9 cellular contexts compared by ENCODE assay signal in the genomic region with DNA sequence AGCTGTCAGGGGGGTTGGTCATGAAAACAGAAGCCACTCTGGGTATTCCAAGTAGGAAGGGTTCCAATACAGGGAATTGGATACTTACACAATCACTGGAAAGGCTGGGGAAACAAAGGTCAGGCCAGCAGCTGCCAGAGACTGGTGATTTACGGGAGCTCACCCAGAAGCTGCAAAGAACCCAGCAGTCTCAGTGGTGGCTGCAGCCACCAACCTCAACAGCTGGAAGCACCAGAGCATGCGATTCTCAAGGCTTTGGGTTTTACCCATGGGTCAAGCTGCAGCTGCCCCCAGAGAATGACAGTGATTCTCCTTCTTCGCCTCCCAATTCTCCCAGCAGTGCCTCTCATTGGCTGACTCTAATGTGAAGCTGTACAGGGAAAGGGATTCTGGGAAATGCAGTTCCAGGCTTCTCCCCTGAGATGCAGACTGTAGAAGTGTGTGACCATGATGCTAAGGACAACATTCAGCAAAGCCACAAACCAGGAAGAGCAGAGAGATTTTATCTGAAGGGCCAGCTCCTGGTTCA.
DNase-seq lines count a peak whose midpoint lies in the region; ATAC-seq, FAIRE-seq and TF ChIP-seq lines count a peak whose summit lies in the region.
"Had no signal": no experiment of that assay in that cellular context is flagged by ENCODE, and none has a peak within 500 bp of the region (broad histone marks: within the 10 kb centered on the region; RNA-seq: fewer than 3 reads in every experiment).

No MANE protein-coding gene starts in this region.

- no peak overlapping the region for H3K27ac Mint-ChIP-seq in effector memory CD8-positive, alpha-beta T cell
- H3K27ac Mint-ChIP-seq: activated naive CD4-positive, alpha-beta T cell treated with anti-CD3 and anti-CD28 coated beads, Interleukin-2, amount 50 U/mL, for 24 hours had no signal

- no peaks in the 10 kb centered on the region for H3K36me3 ChIP-seq in kidney (ENCODE audit: control insufficient read depth in 1 of 2, insufficient read depth in 2 of 2, low read length in 2 of 2)
- H3K36me3 ChIP-seq in effector memory CD4-positive, alpha-beta T cell (ENCODE audit: control insufficient read depth, insufficient read depth, low read length), result no peaks in the 10 kb centered on the region

- no peak for TF ChIP-seq POLR2A in GM18505 (IDR thresholded peaks at IDR 0.05; ENCODE audit: borderline replicate concordance, extremely low read depth, insufficient read depth, insufficient read length)

- peaks cover 6% of the 10 kb centered on the region for H3K36me3 Mint-ChIP-seq in effector memory CD8-positive, alpha-beta T cell (ENCODE audit: insufficient read depth)

- H3K9me3 ChIP-seq in kidney (ENCODE audit: control insufficient read depth in 1 of 2, low read length in 2 of 2), result peaks cover 0 to 12% of the 10 kb centered on the region in 2 donors
- peaks cover 3% of the 10 kb centered on the region for H3K9me3 ChIP-seq in effector memory CD4-positive, alpha-beta T cell (ENCODE audit: control insufficient read depth, low read length)

- intact Hi-C loops in kidney (cut with DNase I), result no loop called here

- H3K4me3 ChIP-seq in kidney (ENCODE audit: low read length in 2 of 2), result no peak overlapping the region
- H3K4me3 ChIP-seq in effector memory CD4-positive, alpha-beta T cell (ENCODE audit: insufficient read depth, low read depth, low read length, poor library complexity, severe bottlenecking), result no peak overlapping the region

- DNase-seq in kidney, result peak; percentile 87
- DNase-seq in activated CD4-positive, alpha-beta T cell treated with anti-CD3 and anti-CD28 coated beads for 4 hours, result no peak
- DNase-seq in stimulated activated CD4-positive, alpha-beta T cell treated with anti-CD3 and anti-CD28 coated beads, Interleukin-15, amount 100 ng/mL, for 24 hours, result no peak
- DNase-seq in effector memory CD8-positive, alpha-beta T cell, result no peak
- DNase-seq in effector memory CD4-positive, alpha-beta T cell, result no peak

- H3K9me3 Mint-ChIP-seq in effector memory CD8-positive, alpha-beta T cell, result peaks cover 10 to 12% of the 10 kb centered on the region in 2 donors

- H3K4me3 Mint-ChIP-seq in effector memory CD8-positive, alpha-beta T cell, result no peak overlapping the region
- H3K4me3 Mint-ChIP-seq: activated naive CD4-positive, alpha-beta T cell treated with anti-CD3 and anti-CD28 coated beads, Interleukin-2, amount 50 U/mL, for 24 hours had no signal

- peaks cover 0 to 2% of the 10 kb centered on the region in 2 donors for H3K4me1 ChIP-seq in kidney (ENCODE audit: control insufficient read depth in 1 of 2, insufficient read depth in 1 of 2, low read depth in 1 of 2, low read length in 2 of 2)
- H3K4me1 ChIP-seq in effector memory CD4-positive, alpha-beta T cell (ENCODE audit: control insufficient read depth, insufficient read depth, low read length, poor library complexity, severe bottlenecking), result no peaks in the 10 kb centered on the region

- no peak overlapping the region for H3K27ac ChIP-seq in kidney (ENCODE audit: low read depth in 2 of 2, low read length in 2 of 2)
- no peak overlapping the region for H3K27ac ChIP-seq in effector memory CD4-positive, alpha-beta T cell (ENCODE audit: insufficient read depth, low read length, poor library complexity, severe bottlenecking)

- H3K27me3 Mint-ChIP-seq in effector memory CD8-positive, alpha-beta T cell, result no peaks in the 10 kb centered on the region
- H3K27me3 Mint-ChIP-seq: activated naive CD4-positive, alpha-beta T cell treated with anti-CD3 and anti-CD28 coated beads, Interleukin-2, amount 50 U/mL, for 24 hours had no signal

- peak; percentile 97 for ATAC-seq in GM18505 (IDR thresholded peaks at IDR 0.05; ENCODE audit: unreplicated experiment)
- peak; percentile 95 for ATAC-seq in GM21529 (IDR thresholded peaks at IDR 0.05; ENCODE audit: unreplicated experiment)
- peak; percentile 96 for ATAC-seq in HG03442 (IDR thresholded peaks at IDR 0.05; ENCODE audit: unreplicated experiment)
- ATAC-seq in effector memory CD8-positive, alpha-beta T cell (replicated peaks), result no peak

- no peaks in the 10 kb centered on the region for H3K27me3 ChIP-seq in effector memory CD4-positive, alpha-beta T cell (replicated peaks; ENCODE audit: control insufficient read depth, insufficient read depth, low read length, poor library complexity, severe bottlenecking)

- peaks cover 0 to 2% of the 10 kb centered on the region in 2 donors for H3K4me1 Mint-ChIP-seq in effector memory CD8-positive, alpha-beta T cell (ENCODE audit: low read depth in 2 of 2)
- H3K4me1 Mint-ChIP-seq: activated naive CD4-positive, alpha-beta T cell treated with anti-CD3 and anti-CD28 coated beads, Interleukin-2, amount 50 U/mL, for 24 hours had no signal

- H3K9ac ChIP-seq in kidney (ENCODE audit: low read length in 2 of 2), result no peak overlapping the region

- no peak for TF ChIP-seq CTCF in kidney (IDR thresholded peaks at IDR 0.05; ENCODE audit: borderline replicate concordance, extremely low read depth, insufficient read depth)

- FAIRE-seq in kidney (lab: Jason Lieb, UNC), result no peak
